8 cellular contexts compared by ENCODE assay signal in the genomic region with DNA sequence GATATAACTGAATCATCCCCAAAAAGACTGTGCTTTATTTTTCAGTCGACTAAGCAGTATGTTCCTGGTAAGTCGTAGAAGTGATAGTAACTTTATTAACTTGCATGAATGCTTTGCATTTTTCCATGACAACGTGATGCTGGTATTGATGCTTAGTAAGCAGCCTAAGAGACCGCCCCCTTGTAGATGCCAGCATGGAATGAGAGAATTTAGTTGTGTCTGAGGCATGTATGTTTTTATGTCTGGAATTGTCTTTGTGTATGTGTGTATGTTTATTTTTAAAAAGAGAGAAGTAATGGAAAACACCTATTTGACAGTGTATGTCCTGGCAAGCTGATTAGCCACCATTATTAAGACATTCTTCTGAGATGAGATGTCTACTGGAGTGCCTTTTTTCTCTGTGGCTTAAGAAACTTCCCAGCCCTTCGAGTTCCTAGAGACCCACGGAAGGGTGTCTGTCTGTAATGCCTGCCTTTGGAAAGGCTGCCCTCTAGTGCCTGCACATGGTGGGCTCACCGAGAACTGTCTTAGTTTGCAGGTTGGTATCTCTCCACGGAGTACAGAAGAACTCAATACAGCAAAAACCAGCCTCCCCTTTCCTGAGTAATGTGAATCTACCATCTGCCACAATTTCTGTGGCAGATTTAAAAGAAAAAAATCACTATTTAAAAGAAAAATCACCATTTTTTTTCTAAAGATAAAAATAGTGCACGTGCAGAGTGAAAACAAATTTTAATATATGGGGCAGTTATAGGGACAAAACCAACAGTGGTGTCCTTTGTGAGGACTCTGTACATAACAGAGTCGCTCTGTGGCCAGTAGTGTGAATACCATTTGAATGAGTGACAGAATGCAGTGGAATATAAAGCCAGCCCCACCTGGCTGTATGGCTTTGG.
DNase-seq lines count a peak whose midpoint lies in the region; ATAC-seq and TF ChIP-seq lines count a peak whose summit lies in the region.

No MANE protein-coding gene starts in this region.

- peak overlapping the region; percentile 87 for H3K27ac Mint-ChIP-seq in chondrocyte (ENCODE audit: unreplicated experiment)

- no peaks in the 10 kb centered on the region for H3K9me3 Mint-ChIP-seq in chondrocyte (ENCODE audit: low read depth)

- H3K4me3 Mint-ChIP-seq in chondrocyte (ENCODE audit: unreplicated experiment), result peak overlapping the region; percentile 27

- H3K27me3 ChIP-seq in liver (ENCODE audit: control insufficient read depth in 4 of 4, insufficient read depth in 4 of 4, low read length in 3 of 4), result no peaks in the 10 kb centered on the region

- H3K9ac ChIP-seq in liver (ENCODE audit: low read depth in 1 of 2, low read length in 2 of 2), result no peak overlapping the region

- peak; percentile 91 for TF ChIP-seq CTCF in C4-2B (conservative IDR thresholded peaks at IDR 0.05)
- TF ChIP-seq CTCF in chondrocyte (IDR thresholded peaks at IDR 0.05), result peak; percentile 97
- TF ChIP-seq CTCF in liver (IDR thresholded peaks at IDR 0.05; ENCODE audit: low read depth, low read length, missing input control), result peak; percentile 83

- DNase-seq in GM19238 (ENCODE audit: insufficient read length, low spot score) (peak; percentile 27), NCI-H446 (lab: John Stamatoyannopoulos, UW) (peak; percentile 57 to 80), chondrocyte (ENCODE audit: low spot score) (no peak)
- DNase-seq in activated CD4-positive, alpha-beta T cell treated with anti-CD3 and anti-CD28 coated beads for 1 hour, result peak; percentile 32
- DNase-seq in stimulated activated CD4-positive, alpha-beta T cell treated with anti-CD3 and anti-CD28 coated beads, TNF-alpha, amount 100 ng/mL, for 24 hours (ENCODE audit: low read depth in 3 of 3), result peak; percentile 24 to 57 (median 43)

- H3K4me1 Mint-ChIP-seq in chondrocyte (ENCODE audit: low read depth), result peaks cover 26% of the 10 kb centered on the region

- H3K36me3 ChIP-seq in liver (ENCODE audit: control insufficient read depth in 4 of 4, insufficient read depth in 3 of 4, low read depth in 1 of 4, low read length in 3 of 4), result no peaks in the 10 kb centered on the region

- TF ChIP-seq RAD21 in liver (IDR thresholded peaks at IDR 0.05), result peak; percentile 95 to 97

- ATAC-seq in HG03354 (IDR thresholded peaks at IDR 0.05; ENCODE audit: poor library complexity, severe bottlenecking, unreplicated experiment), result peak; percentile 96

- no peak overlapping the region for H3K4me3 ChIP-seq in liver (ENCODE audit: low read depth in 1 of 3, low read length in 3 of 3)

- no peak overlapping the region for H3K27ac ChIP-seq in C4-2B
- no peak overlapping the region for H3K27ac ChIP-seq in liver (ENCODE audit: low read depth in 1 of 2, low read length in 2 of 2)

- H3K9me3 ChIP-seq in liver (ENCODE audit: control insufficient read depth in 4 of 4, low read length in 3 of 4), result no peaks in the 10 kb centered on the region

- peaks cover 0 to 3% (median 0%) of the 10 kb centered on the region in 4 donors for H3K4me1 ChIP-seq in liver (ENCODE audit: control insufficient read depth in 4 of 4, insufficient read depth in 4 of 4, low read length in 3 of 4)

- WGBS in liver, result 34% methylated on average over 10 of the region's 10 CpGs

- H3K36me3 Mint-ChIP-seq in chondrocyte (ENCODE audit: low read depth), result peaks cover 1% of the 10 kb centered on the region

- H3K27me3 Mint-ChIP-seq in chondrocyte (ENCODE audit: low read depth), result no peaks in the 10 kb centered on the region

TF ChIP-seq in liver, 16 proteins besides CTCF, POLR2A, EP300 and RAD21:
- TF ChIP-seq SP1 (IDR thresholded peaks at IDR 0.05), result no peak
- no peak for TF ChIP-seq RXRA (IDR thresholded peaks at IDR 0.05)
- TF ChIP-seq HNF4G (IDR thresholded peaks at IDR 0.05), result no peak
- TF ChIP-seq, protein P1, sequence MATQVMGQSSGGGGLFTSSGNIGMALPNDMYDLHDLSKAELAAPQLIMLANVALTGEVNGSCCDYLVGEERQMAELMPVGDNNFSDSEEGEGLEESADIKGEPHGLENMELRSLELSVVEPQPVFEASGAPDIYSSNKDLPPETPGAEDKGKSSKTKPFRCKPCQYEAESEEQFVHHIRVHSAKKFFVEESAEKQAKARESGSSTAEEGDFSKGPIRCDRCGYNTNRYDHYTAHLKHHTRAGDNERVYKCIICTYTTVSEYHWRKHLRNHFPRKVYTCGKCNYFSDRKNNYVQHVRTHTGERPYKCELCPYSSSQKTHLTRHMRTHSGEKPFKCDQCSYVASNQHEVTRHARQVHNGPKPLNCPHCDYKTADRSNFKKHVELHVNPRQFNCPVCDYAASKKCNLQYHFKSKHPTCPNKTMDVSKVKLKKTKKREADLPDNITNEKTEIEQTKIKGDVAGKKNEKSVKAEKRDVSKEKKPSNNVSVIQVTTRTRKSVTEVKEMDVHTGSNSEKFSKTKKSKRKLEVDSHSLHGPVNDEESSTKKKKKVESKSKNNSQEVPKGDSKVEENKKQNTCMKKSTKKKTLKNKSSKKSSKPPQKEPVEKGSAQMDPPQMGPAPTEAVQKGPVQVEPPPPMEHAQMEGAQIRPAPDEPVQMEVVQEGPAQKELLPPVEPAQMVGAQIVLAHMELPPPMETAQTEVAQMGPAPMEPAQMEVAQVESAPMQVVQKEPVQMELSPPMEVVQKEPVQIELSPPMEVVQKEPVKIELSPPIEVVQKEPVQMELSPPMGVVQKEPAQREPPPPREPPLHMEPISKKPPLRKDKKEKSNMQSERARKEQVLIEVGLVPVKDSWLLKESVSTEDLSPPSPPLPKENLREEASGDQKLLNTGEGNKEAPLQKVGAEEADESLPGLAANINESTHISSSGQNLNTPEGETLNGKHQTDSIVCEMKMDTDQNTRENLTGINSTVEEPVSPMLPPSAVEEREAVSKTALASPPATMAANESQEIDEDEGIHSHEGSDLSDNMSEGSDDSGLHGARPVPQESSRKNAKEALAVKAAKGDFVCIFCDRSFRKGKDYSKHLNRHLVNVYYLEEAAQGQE (IDR thresholded peaks at IDR 0.05), result no peak
- no peak for TF ChIP-seq TAF1 (conservative IDR thresholded peaks at IDR 0.05)
- no peak for TF ChIP-seq JUND (IDR thresholded peaks at IDR 0.05)
- TF ChIP-seq GABPA (IDR thresholded peaks at IDR 0.05 in 1 of 2, conservative IDR thresholded peaks at IDR 0.05 in 1 of 2), result no peak
- no peak for TF ChIP-seq FOXA1 (IDR thresholded peaks at IDR 0.05)
